11 cellular contexts compared by ENCODE assay signal in the genomic region with DNA sequence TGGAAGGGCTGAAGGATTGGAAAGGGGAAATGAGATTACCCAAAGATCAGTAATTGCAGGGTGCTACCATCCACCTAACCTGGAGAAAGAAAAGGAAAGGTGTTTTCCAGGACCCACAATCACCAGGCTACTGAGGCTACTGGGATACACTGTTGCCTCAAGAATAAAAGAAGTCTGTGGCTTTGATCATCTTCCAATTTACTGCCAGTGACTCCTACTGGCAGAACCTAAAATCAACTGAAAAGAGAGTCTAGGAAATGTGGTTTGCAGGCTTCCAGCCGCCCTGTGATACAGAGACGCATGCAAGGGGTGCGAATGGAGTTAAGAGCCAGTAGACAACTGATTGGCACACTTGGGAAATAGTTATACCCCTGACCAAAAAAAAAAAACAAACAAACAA. TPM values are rescaled to one million over a fixed set of nuclear protein-coding genes. Genes with fewer than 3 reads are reported as not detected.
DNase-seq lines count a peak whose midpoint lies in the region; ATAC-seq, FAIRE-seq and TF ChIP-seq lines count a peak whose summit lies in the region.
"Had no signal": no experiment of that assay in that cellular context is flagged by ENCODE, and none has a peak within 500 bp of the region (broad histone marks: within the 10 kb centered on the region; RNA-seq: fewer than 3 reads in every experiment).

No MANE protein-coding gene starts in this region.

- in situ Hi-C loops in KBM-7 (cut with MboI; ENCODE audit: low pct_unique_long_range_greater_than_20kb, low sequenced_read_pairs) (no loop called here), K562 (cut with MboI) (no loop called here)

- H3K4me1 ChIP-seq in K562 (replicated peaks in 1 of 2; ENCODE audit: control insufficient read depth in 2 of 2, insufficient read depth in 2 of 2, low read length in 2 of 2) (no peaks in the 10 kb centered on the region), mesendoderm (ENCODE audit: control insufficient read depth, low read depth, low read length) (no peaks in the 10 kb centered on the region)
- no peaks in the 10 kb centered on the region for H3K4me1 ChIP-seq in CD8-positive, alpha-beta memory T cell (ENCODE audit: insufficient read depth, low read length)

- BruUV-seq in K562 (replicated peaks; lab: Mats Ljungman, UMichigan) = no TSS peak

- FAIRE-seq in K562 (lab: Jason Lieb, UNC) = peak; percentile 59
- FAIRE-seq: HTR-8/SVneo had no signal

- peak; percentile 42 for DNase-seq in DMS53 (lab: John Stamatoyannopoulos, UW)
- peak; percentile 42 for DNase-seq in KBM-7
- DNase-seq in K562 (ENCODE audit: extremely low read depth in 1 of 4, low spot score in 3 of 4) = peak in 2 of 4 experiments; percentile 34 to 35
- DNase-seq in mesendoderm = peak; percentile 45
- no peak for DNase-seq in CD8-positive, alpha-beta memory T cell
- DNase-seq: activated T-cell treated with anti-CD3 and anti-CD28 coated beads for 4 hours; stimulated activated CD4-positive, alpha-beta T cell treated with anti-CD3 and anti-CD28 coated beads, Interleukin-15, amount 100 ng/mL, for 24 hours had no signal

- H3K27me3 ChIP-seq in K562 (ENCODE audit: control insufficient read depth in 2 of 2, insufficient read depth in 2 of 2, low read length in 2 of 2) = peaks cover 0 to 7% of the 10 kb centered on the region in 2 experiments; a peak in 2 of 5 replicates
- H3K27me3 ChIP-seq in mesendoderm (ENCODE audit: insufficient read depth, low read length, poor library complexity) = no peaks in the 10 kb centered on the region
- no peaks in the 10 kb centered on the region for H3K27me3 ChIP-seq in CD8-positive, alpha-beta memory T cell (ENCODE audit: insufficient read depth, low read length, poor library complexity, severe bottlenecking)

- no peak overlapping the region for H3K56ac ChIP-seq in mesendoderm (ENCODE audit: low read length)

- ATAC-seq in K562 (peak; percentile 76), GM19452 (IDR thresholded peaks at IDR 0.05; ENCODE audit: unreplicated experiment) (no peak), HG03196 (IDR thresholded peaks at IDR 0.05; ENCODE audit: unreplicated experiment) (no peak)

- H3K4me3 ChIP-seq in K562 = no peak overlapping the region
- H3K4me3 ChIP-seq in mesendoderm (ENCODE audit: low read length) = no peak overlapping the region
- no peak overlapping the region for H3K4me3 ChIP-seq in CD8-positive, alpha-beta memory T cell (ENCODE audit: low read length)

- H3K27ac Mint-ChIP-seq in CD8-positive, alpha-beta memory T cell = no peak overlapping the region
- H3K27ac Mint-ChIP-seq: stimulated activated naive CD8-positive, alpha-beta T cell treated with anti-CD3 and anti-CD28 coated beads, Interleukin-15, Interleukin-2, amounts not matched to agents 100 ng/mL and 50 ng/mL, for 24 hours had no signal

- peaks cover 0 to 2% (median 0%) of the 10 kb centered on the region in 5 donors for H3K9me3 Mint-ChIP-seq in CD8-positive, alpha-beta memory T cell
- H3K9me3 Mint-ChIP-seq: stimulated activated naive CD8-positive, alpha-beta T cell treated with anti-CD3 and anti-CD28 coated beads, Interleukin-15, Interleukin-2, amounts not matched to agents 100 ng/mL and 50 ng/mL, for 24 hours had no signal

- H3K4ac ChIP-seq in mesendoderm (ENCODE audit: low read depth, low read length) = no peak overlapping the region

- H2AK5ac ChIP-seq in mesendoderm (ENCODE audit: low read length) = no peak overlapping the region

- peak in 1 of 2 experiments; percentile 29; a peak in 2 of 4 replicates for TF ChIP-seq RAD21 in K562 (CRISPR knock-in tag; conservative IDR thresholded peaks at IDR 0.05 in 1 of 2, IDR thresholded peaks at IDR 0.05 in 1 of 2)

- H4K5ac ChIP-seq in mesendoderm (ENCODE audit: low read length) = no peak overlapping the region

- H3K79me2 ChIP-seq in K562 (ENCODE audit: control insufficient read depth, insufficient read depth, low read length) = no peaks in the 10 kb centered on the region
- H3K79me2 ChIP-seq in mesendoderm (ENCODE audit: control insufficient read depth, insufficient read depth, low read length) = no peaks in the 10 kb centered on the region

- TF ChIP-seq CTCF in K562 (IDR thresholded peaks at IDR 0.05 in 2 of 3, conservative IDR thresholded peaks at IDR 0.05 in 1 of 3; ENCODE audit: insufficient read depth in 2 of 3, low read depth in 1 of 3, low read length in 3 of 3) = peak; percentile 22 to 49 (median 34); a peak in 4 of 6 replicates

- no peak overlapping the region for H3K18ac ChIP-seq in mesendoderm (ENCODE audit: low read length)

- no peaks in the 10 kb centered on the region for H3K4me1 Mint-ChIP-seq in CD8-positive, alpha-beta memory T cell

- no peak overlapping the region for H2BK120ac ChIP-seq in mesendoderm (ENCODE audit: low read depth, low read length)

- no peaks in the 10 kb centered on the region for H4K20me1 ChIP-seq in K562 (replicated peaks; ENCODE audit: control insufficient read depth, insufficient read depth, low read length)

- H3K79me1 ChIP-seq in mesendoderm (ENCODE audit: low read length) = no peaks in the 10 kb centered on the region

- H2BK15ac ChIP-seq in mesendoderm (replicated peaks; ENCODE audit: low read depth) = no peak overlapping the region

- CTCF ChIA-PET in K562 (lab: Yijun Ruan, JAX; ENCODE audit: low intra/inter-chr PET ratio) = interaction anchor here (0.7 kb wide), 1 partner anchor 206 kb away, joined by 6 read pairs; no protein-coding TSS in a partner anchor
- CTCF ChIA-PET in CD8-positive, alpha-beta memory T cell (lab: Charles Lee) = no interaction called here

- H3K9me1 ChIP-seq in K562 (ENCODE audit: control insufficient read depth, insufficient read depth, low read length) = no peaks in the 10 kb centered on the region

- intact Hi-C loops in K562 (cut with micrococcal nuclease) = loop anchor here (10.0 kb wide), 1 partner anchor 121 kb away; no protein-coding TSS in a partner anchor

- POLR2A ChIA-PET in K562 (lab: Yijun Ruan, JAX) = no interaction called here
- POLR2A ChIA-PET in CD8-positive, alpha-beta memory T cell (lab: Charles Lee) = no interaction called here

- H3K9me3 ChIP-seq in K562 (replicated peaks; ENCODE audit: control insufficient read depth, insufficient read depth, low read depth, low read length) = no peaks in the 10 kb centered on the region
- no peaks in the 10 kb centered on the region for H3K9me3 ChIP-seq in CD8-positive, alpha-beta memory T cell (ENCODE audit: low read length)

- H3K4me2 ChIP-seq in K562 (ENCODE audit: insufficient read depth, low read length) (no peak overlapping the region), mesendoderm (ENCODE audit: low read length) (no peak overlapping the region)

- TF ChIP-seq POLR2A in K562 (conservative IDR thresholded peaks at IDR 0.05) = no peak

- no peak overlapping the region for H2BK5ac ChIP-seq in mesendoderm (ENCODE audit: low read length)

- H3K27me3 Mint-ChIP-seq in CD8-positive, alpha-beta memory T cell = peaks cover 6 to 30% of the 10 kb centered on the region in 2 donors

- H3K36me3 ChIP-seq in K562 (ENCODE audit: control insufficient read depth, insufficient read depth, low read length) (no peaks in the 10 kb centered on the region), mesendoderm (ENCODE audit: control insufficient read depth, insufficient read depth, low read length) (no peaks in the 10 kb centered on the region)
- no peaks in the 10 kb centered on the region for H3K36me3 ChIP-seq in CD8-positive, alpha-beta memory T cell (ENCODE audit: insufficient read depth, low read length)

- H4K8ac ChIP-seq in mesendoderm (ENCODE audit: low read depth, low read length) = no peak overlapping the region

- no peak overlapping the region for H3K23ac ChIP-seq in mesendoderm (ENCODE audit: low read length)

- H3K4me3 Mint-ChIP-seq in CD8-positive, alpha-beta memory T cell = no peak overlapping the region
- H3K4me3 Mint-ChIP-seq: stimulated activated naive CD8-positive, alpha-beta T cell treated with anti-CD3 and anti-CD28 coated beads, Interleukin-15, Interleukin-2, amounts not matched to agents 100 ng/mL and 50 ng/mL, for 24 hours had no signal

- no peaks in the 10 kb centered on the region for H3K36me3 Mint-ChIP-seq in CD8-positive, alpha-beta memory T cell

- H2AFZ ChIP-seq in K562 (ENCODE audit: low read depth, low read length) = no peak overlapping the region

- H3K27ac ChIP-seq in K562 (ENCODE audit: extremely low read depth, low read depth, low read length) = no peak overlapping the region
- no peak overlapping the region for H3K27ac ChIP-seq in mesendoderm (ENCODE audit: low read depth, low read length)
- no peak overlapping the region for H3K27ac ChIP-seq in CD8-positive, alpha-beta memory T cell (ENCODE audit: low read depth, low read length)

- 28% methylated on average over 3 of the region's 3 CpGs for WGBS in K562 (ENCODE audit: insufficient coverage, low coverage, missing lambda C conversion rate)
- no CpG with 5 or more reads among the region's 3 CpGs for WGBS in mesendoderm (ENCODE audit: extremely low coverage, insufficient coverage, low lambda C conversion rate)

- no peak for TF ChIP-seq EP300 in K562 (IDR thresholded peaks at IDR 0.05; ENCODE audit: low read length)

- H3K9ac ChIP-seq in K562 (ENCODE audit: insufficient read depth in 1 of 2, low read depth in 2 of 2, low read length in 2 of 2) (no peak overlapping the region), mesendoderm (ENCODE audit: low read length) (no peak overlapping the region)

RNA-seq across cellular contexts. Expression of a gene that starts 16.6 kb away (rescaled TPM):
- 55.7 and 73.0 TPM in 2 replicates for total RNA-seq in K562 (2011; cell fraction: chromatin; rRNA removed; ENCODE audit: low replicate concordance)
- total RNA-seq in K562 (2011; cell fraction: nucleolus; rRNA removed) = 25.7 and 30.9 TPM in 2 replicates
- total RNA-seq in K562 (2011; cell fraction: nucleoplasm; rRNA removed) = 54.3 and 81.5 TPM in 2 replicates
- 20.7 and 26.4 TPM in 2 replicates for total RNA-seq in K562 (2014; rRNA removed)
- 54.4 and 57.4 TPM in 2 replicates for total RNA-seq in K562 (2014; rRNA removed; fragmentation: Illumina TruSeq; extraction: Trizol)
- 38.8 and 41.6 TPM in 2 replicates for total RNA-seq in K562 (2015; rRNA removed; fragmentation: Illumina TruSeq; extraction: Trizol)
- total RNA-seq in K562 (2021) = 51.4 and 53.5 TPM in 2 replicates
- polyA plus RNA-seq in K562 (2011; rRNA removed) = 26.5 and 34.9 TPM in 2 replicates
- 12.3 and 17.3 TPM in 2 replicates for polyA plus RNA-seq in K562 (2011; cell fraction: cytosol; rRNA removed)
- polyA plus RNA-seq in K562 (2011; cell fraction: nucleus; rRNA removed) = 25.6 and 32.6 TPM in 2 replicates
- 22.4 and 28.5 TPM in 2 replicates for polyA plus RNA-seq in K562 (2012)
- 37.9 and 41.8 TPM in 2 replicates for polyA plus RNA-seq in K562 (2014; fragmentation: Illumina TruSeq; extraction: Trizol)
- 10 to 100 TPM in 1 of 2 experiments, 1 to 10 TPM in 1; 9.4 to 11.2 TPM for polyA plus RNA-seq in K562 (2014; fragmentation: Nextera tagmentation; extraction: Ambion mirVana)
- polyA plus RNA-seq in K562 (2014; rRNA removed) = 23.3 and 28.6 TPM in 2 replicates
- polyA minus RNA-seq in K562 (2011; rRNA and poly(A)+ RNA removed) = 43.4 and 50.3 TPM in 2 replicates
- 22.6 and 32.4 TPM in 2 replicates for polyA minus RNA-seq in K562 (2011; cell fraction: cytosol; rRNA and poly(A)+ RNA removed)
- polyA minus RNA-seq in K562 (2011; cell fraction: nucleus; rRNA and poly(A)+ RNA removed) = 15.6 and 16.8 TPM in 2 replicates
- polyA plus RNA-seq in mesendoderm (2013, experiment 1 of 2) = 28.1 TPM
- 28.8 TPM for polyA plus RNA-seq in mesendoderm (2013, experiment 2 of 2)
- 10 to 100 TPM; 45.9 to 46.1 TPM for total RNA-seq in CD8-positive, alpha-beta memory T cell
- polyA plus RNA-seq in CD8-positive, alpha-beta memory T cell = 4.6 TPM

RNA-seq across cellular contexts. Expression of a gene that starts 31.9 kb away (rescaled TPM):
- total RNA-seq in K562 (2011; cell fraction: chromatin; rRNA removed; ENCODE audit: low replicate concordance) = 3.3 TPM in 1 of 2 replicates, not detected in the other
- 0.13 and 0.33 TPM in 2 replicates for total RNA-seq in K562 (2011; cell fraction: nucleolus; rRNA removed)
- 0.88 and 1.5 TPM in 2 replicates for total RNA-seq in K562 (2011; cell fraction: nucleoplasm; rRNA removed)
- total RNA-seq in K562 (2014; rRNA removed) (0.14 TPM in 1 of 2 replicates, not detected in the other), K562 (2014; rRNA removed; fragmentation: Illumina TruSeq; extraction: Trizol) (0.15 and 0.26 TPM in 2 replicates), K562 (2015; rRNA removed; fragmentation: Illumina TruSeq; extraction: Trizol) (0.11 and 0.38 TPM in 2 replicates), K562 (2021) (0.45 and 0.47 TPM in 2 replicates)
- polyA plus RNA-seq in K562 (2011; rRNA removed) (0.11 and 0.17 TPM in 2 replicates), K562 (2014; fragmentation: Illumina TruSeq; extraction: Trizol) (0.04 and 0.07 TPM in 2 replicates), K562 (2014; fragmentation: Nextera tagmentation; extraction: Ambion mirVana) (under 1 TPM in 1 of 2 experiments, not detected in 1; 0.03 TPM), K562 (2014; rRNA removed) (0.07 and 0.08 TPM in 2 replicates)
- 0.01 TPM in 1 of 2 replicates, not detected in the other for polyA plus RNA-seq in K562 (2011; cell fraction: cytosol; rRNA removed)
- polyA plus RNA-seq in K562 (2011; cell fraction: nucleus; rRNA removed) = 0.08 and 0.10 TPM in 2 replicates
- polyA plus RNA-seq in K562 (2012) = 0.10 and 0.12 TPM in 2 replicates
- 0.21 and 0.48 TPM in 2 replicates for polyA minus RNA-seq in K562 (2011; rRNA and poly(A)+ RNA removed)
- polyA minus RNA-seq in K562 (2011; cell fraction: cytosol; rRNA and poly(A)+ RNA removed) = not detected in 2 replicates
- polyA minus RNA-seq in K562 (2011; cell fraction: nucleus; rRNA and poly(A)+ RNA removed) = 0.22 and 0.40 TPM in 2 replicates
- polyA plus RNA-seq in mesendoderm (2013, experiment 1 of 2) = 7.6 TPM
- polyA plus RNA-seq in mesendoderm (2013, experiment 2 of 2) = 7.3 TPM
- total RNA-seq in CD8-positive, alpha-beta memory T cell = 10 to 100 TPM; 15.5 to 19.3 TPM
- polyA plus RNA-seq in CD8-positive, alpha-beta memory T cell = 2.2 TPM

Comparison
In these comparisons a context has a peak if more than half of its experiments do, and no peak if none do; other contexts are left out.
1. DNase-seq: peak in DMS53 (single experiment), KBM-7 (single experiment) and mesendoderm (single experiment); none in CD8-positive, alpha-beta memory T cell (0 of 5).